In genomic region chr21:38897532-38898421, GRCh38 we compare ENCODE assay signal across 18 cellular contexts.
A peak's percentile ranks its signal among the peaks of the same experiment; 100 is the strongest.
DNase-seq lines count a peak whose midpoint lies in the region; ATAC-seq, FAIRE-seq and TF ChIP-seq lines count a peak whose summit lies in the region.
"Had no signal": no experiment of that assay in that cellular context is flagged by ENCODE, and none has a peak within 500 bp of the region (broad histone marks: within the 10 kb centered on the region; RNA-seq: fewer than 3 reads in every experiment).

No MANE protein-coding gene starts in this region.

- intact Hi-C loops in GM12878 (cut with micrococcal nuclease; ENCODE audit: unreplicated experiment) (no loop called here), psoas muscle (cut with DNase I) (loop anchor here in 1 of 2 donors (1.0 kb wide), 1 partner anchor 44 kb away; no protein-coding TSS in a partner anchor)

- H3K36me3 ChIP-seq in GM12878 (ENCODE audit: control insufficient read depth in 2 of 2, insufficient read depth in 2 of 2, low read length in 1 of 2) (no peaks in the 10 kb centered on the region), psoas muscle (ENCODE audit: insufficient read depth in 1 of 2, low read depth in 1 of 2) (no peaks in the 10 kb centered on the region)
- H3K36me3 ChIP-seq: adrenal gland, neural progenitor cell, stomach had no signal

- no TSS peak for BruUV-seq in GM12878 (replicated peaks; lab: Mats Ljungman, UMichigan)

- in situ Hi-C loops in GM12878 (cut with MboI), result no loop called here

- no peak overlapping the region for H3K27ac ChIP-seq in GM12878 (ENCODE audit: control insufficient read depth, insufficient read depth)
- peak overlapping the region; percentile 89 for H3K27ac ChIP-seq in psoas muscle
- H3K27ac ChIP-seq: adrenal gland, neural progenitor cell had no signal

- ATAC-seq in GM12878, result no peak
- peak; percentile 84 to 88 (median 86) for ATAC-seq in psoas muscle
- no peak for ATAC-seq in GM21515 (IDR thresholded peaks at IDR 0.05; ENCODE audit: unreplicated experiment)
- ATAC-seq in HG03159 (IDR thresholded peaks at IDR 0.05; ENCODE audit: unreplicated experiment), result no peak
- ATAC-seq: T-helper 17 cell had no signal

- RAD21 ChIA-PET in GM12878 (lab: Charles Lee; ENCODE audit: unreplicated experiment), result no interaction called here

- TF ChIP-seq EP300 in GM12878 (IDR thresholded peaks at IDR 0.05; ENCODE audit: borderline replicate concordance in 1 of 2, control insufficient read depth in 1 of 2, low read depth in 2 of 2, low read length in 2 of 2), result no peak

- under 1% methylated on average over 6 of the region's 6 CpGs for WGBS in GM12878 (ENCODE audit: insufficient coverage, insufficient replicate concordance, low lambda C conversion rate, missing lambda C conversion rate)
- WGBS in psoas muscle, 3 donors, result 17 to 23% (median 21%) methylated on average over 6 of the region's 6 CpGs

- TF ChIP-seq POLR2A in GM12878 (IDR thresholded peaks at IDR 0.05; ENCODE audit: low read depth, low read length), result no peak

- POLR2A ChIA-PET in GM12878 (lab: Charles Lee), result no interaction called here

- H3K9ac ChIP-seq in GM12878 (ENCODE audit: control insufficient read depth, insufficient read depth, low read length), result no peak overlapping the region
- H3K9ac ChIP-seq: neural progenitor cell had no signal

- H3K79me2 ChIP-seq in GM12878 (ENCODE audit: control insufficient read depth, insufficient read depth, low read length), result no peaks in the 10 kb centered on the region

- H3K9me3 ChIP-seq in GM12878 (replicated peaks; ENCODE audit: control insufficient read depth, insufficient read depth, low read length) (no peaks in the 10 kb centered on the region; the same call in 2 of the 3 replicates), psoas muscle (no peaks in the 10 kb centered on the region)
- H3K9me3 ChIP-seq: adrenal gland, stomach had no signal

- H3K27me3 ChIP-seq in GM12878 (replicated peaks in 1 of 2; ENCODE audit: control insufficient read depth in 2 of 2, insufficient read depth in 2 of 2, low read length in 1 of 2) (no peaks in the 10 kb centered on the region), psoas muscle (ENCODE audit: insufficient read depth in 3 of 3, low read length in 2 of 3) (no peaks in the 10 kb centered on the region)
- H3K27me3 ChIP-seq: adrenal gland, neural progenitor cell, stomach had no signal

- H2AFZ ChIP-seq in GM12878 (ENCODE audit: control insufficient read depth, low read depth, low read length), result no peak overlapping the region
- H2AFZ ChIP-seq: neural progenitor cell had no signal

- TF ChIP-seq CTCF in GM12878 (IDR thresholded peaks at IDR 0.05 in 2 of 3, conservative IDR thresholded peaks at IDR 0.05 in 1 of 3; ENCODE audit: control insufficient read depth in 2 of 3, extremely low read depth in 1 of 3, insufficient read depth in 1 of 3, low read depth in 3 of 3, low read length in 3 of 3) (no peak), psoas muscle (IDR thresholded peaks at IDR 0.05) (no peak)

- peak; percentile 15 for DNase-seq in HT-29 (ENCODE audit: low spot score)
- peak; percentile 91 for DNase-seq in NCI-H2107 treated with DMSO at 0.1 percent for 48 hours (lab: John Stamatoyannopoulos, UW; ENCODE audit: unreplicated experiment)
- no peak for DNase-seq in GM12878 (ENCODE audit: low read depth, low spot score)
- DNase-seq in psoas muscle, result no peak
- DNase-seq in NCI-H1930 (lab: John Stamatoyannopoulos, UW), result no peak
- DNase-seq: activated CD4-positive, alpha-beta T cell treated with anti-CD3 and anti-CD28 coated beads for 1 hour; activated T-cell treated with anti-CD3 and anti-CD28 coated beads, Interleukin-2, amount 50 U/mL, for 1 hour; adrenal gland; GDM1; hypothalamus; IMR-90; NCI-H2227 treated with DMSO at 0.1 percent for 48 hours; stomach; T-helper 17 cell had no signal

- H3K4me3 ChIP-seq in GM12878, result no peak overlapping the region
- H3K4me3 ChIP-seq in psoas muscle, result peak overlapping the region; percentile 24
- H3K4me3 ChIP-seq: adrenal gland, neural progenitor cell, smooth muscle cell, stomach had no signal

- CTCF ChIA-PET in GM12878 (lab: Yijun Ruan, JAX), result no interaction called here

- no peaks in the 10 kb centered on the region for H4K20me1 ChIP-seq in GM12878 (ENCODE audit: control insufficient read depth, insufficient read depth)

- H3K4me1 ChIP-seq in GM12878 (ENCODE audit: control insufficient read depth, insufficient read depth, low read length), result no peaks in the 10 kb centered on the region
- H3K4me1 ChIP-seq in psoas muscle, result peaks cover 33% of the 10 kb centered on the region
- H3K4me1 ChIP-seq: adrenal gland, neural progenitor cell had no signal

- SMC1A ChIA-PET in GM12878 (lab: Charles Lee; ENCODE audit: uncharacterized antibody, unreplicated experiment), result no interaction called here

- no peak for FAIRE-seq in GM12878 (lab: Jason Lieb, UNC)

- no peak overlapping the region for H3K4me2 ChIP-seq in GM12878 (ENCODE audit: control insufficient read depth, insufficient read depth)
- H3K4me2 ChIP-seq: neural progenitor cell, smooth muscle cell had no signal

- no peak for TF ChIP-seq RAD21 in GM12878 (IDR thresholded peaks at IDR 0.05; ENCODE audit: insufficient read depth, low read depth, low read length)

TF ChIP-seq in GM12878, 131 proteins besides CTCF, POLR2A, EP300 and RAD21:
- no peak for TF ChIP-seq E2F8 (IDR thresholded peaks at IDR 0.05; ENCODE audit: low read depth, partially characterized antibody)
- TF ChIP-seq ATF7 (IDR thresholded peaks at IDR 0.05; ENCODE audit: low read depth), result 0 out of 2 replicates have a peak, but pooled peaks have one; percentile 20

Comparison
In these comparisons a context has a peak if more than half of its experiments do, and no peak if none do; other contexts are left out.
1. DNase-seq: peak in HT-29 (single experiment) and NCI-H2107 treated with DMSO at 0.1 percent for 48 hours (single experiment); none in GM12878 (single experiment), psoas muscle (0 of 2) and NCI-H1930 (0 of 2).
2. ATAC-seq: peak in psoas muscle (4 of 4); none in GM12878 (single experiment), GM21515 (single experiment) and HG03159 (single experiment).